ENCODE assay signal across 12 cellular contexts in the genomic region with DNA sequence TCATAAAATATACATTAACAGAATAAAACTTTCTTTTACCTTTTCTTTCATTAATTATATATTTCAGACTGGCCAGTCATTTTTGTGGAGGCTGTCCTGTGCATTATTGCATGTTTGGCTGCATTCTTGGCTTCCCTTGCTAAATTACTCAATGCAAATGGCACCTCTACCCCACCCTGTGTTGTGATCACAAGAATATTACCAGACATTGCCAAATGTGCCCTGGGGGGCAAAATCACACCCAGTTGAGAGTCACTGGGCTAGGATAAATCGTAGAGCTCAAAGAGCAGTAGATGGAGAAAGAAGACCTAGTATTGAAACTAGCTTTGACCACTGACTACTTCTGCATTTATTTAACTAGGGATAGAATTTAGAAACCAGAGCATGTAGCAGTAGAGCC.
"Had no signal": no experiment of that assay in that cellular context is flagged by ENCODE, and none has a peak within 500 bp of the region (broad histone marks: within the 10 kb centered on the region; RNA-seq: fewer than 3 reads in every experiment).

No MANE protein-coding gene starts in this region.

- DNase-seq: activated CD4-positive, alpha-beta T cell treated with anti-CD3 and anti-CD28 coated beads, Interleukin-2, amount 50 U/mL, for 1 hour; activated naive CD4-positive, alpha-beta T cell; effector memory CD8-positive, alpha-beta T cell; stimulated activated CD4-positive, alpha-beta T cell treated with anti-CD3 and anti-CD28 coated beads, Interleukin-1b, Interleukin-23, amount 100 ng/mL, for 48 hours; stomach; testis had no signal

- H3K27me3 Mint-ChIP-seq: effector memory CD8-positive, alpha-beta T cell had no signal

- H3K36me3 Mint-ChIP-seq: mesothelial cell of epicardium had no signal

- H3K27ac ChIP-seq: esophagus muscularis mucosa, stomach, testis had no signal

- H3K4me3 ChIP-seq: esophagus muscularis mucosa, stomach, testis had no signal

- ATAC-seq: activated CD4-positive, CD25-positive, alpha-beta regulatory T cell treated with anti-CD3 and anti-CD28 coated beads, Interleukin-2, amount 50 U/mL, for 24 hours; effector memory CD8-positive, alpha-beta T cell had no signal

- H3K4me1 ChIP-seq: esophagus muscularis mucosa, stomach, testis had no signal

- H3K9me3 ChIP-seq: esophagus muscularis mucosa, stomach, testis had no signal

- H3K36me3 ChIP-seq: esophagus muscularis mucosa, stomach had no signal

- H3K4me3 Mint-ChIP-seq: activated T-helper 1 cell treated with anti-CD3 and anti-CD28 coated beads, Interleukin-12 subunit alpha, Interleukin-12 subunit beta, Interleukin-2, Interleukin-4 antibody, amounts not matched to agents 30 ng/mL and 10 ng/mL and 1 ng/mL, durations not matched to agents 14 hours and 24 hours and 36 hours; effector memory CD8-positive, alpha-beta T cell; mesothelial cell of epicardium; neural crest cell had no signal

- H3K27me3 ChIP-seq: esophagus muscularis mucosa, stomach, testis had no signal

- H3K9me3 Mint-ChIP-seq: neural crest cell had no signal

- FAIRE-seq: urothelium cell line had no signal

- H3K27ac Mint-ChIP-seq: activated T-helper 1 cell treated with anti-CD3 and anti-CD28 coated beads, Interleukin-12 subunit alpha, Interleukin-12 subunit beta, Interleukin-2, Interleukin-4 antibody, amounts not matched to agents 30 ng/mL and 10 ng/mL and 1 ng/mL, durations not matched to agents 14 hours and 24 hours and 36 hours; effector memory CD8-positive, alpha-beta T cell had no signal
